In genomic region chr15:28588977-28589606, GRCh38 we compare ENCODE assay signal across 14 cellular contexts. TPM values are rescaled to one million over a fixed set of nuclear protein-coding genes. Genes with fewer than 3 reads are reported as not detected.
A peak's percentile ranks its signal among the peaks of the same experiment; 100 is the strongest.
DNase-seq lines count a peak whose midpoint lies in the region; ATAC-seq and TF ChIP-seq lines count a peak whose summit lies in the region.
"Not testable (repeated sequence)": the region's sequence is repeated elsewhere in the genome, so short reads cannot be mapped to it uniquely, and the experiment has no call there.
"Had no signal": no experiment of that assay in that cellular context is flagged by ENCODE, and none has a peak within 500 bp of the region (broad histone marks: within the 10 kb centered on the region; RNA-seq: fewer than 3 reads in every experiment).

No MANE protein-coding gene starts in this region.

- POLR2A ChIA-PET in RWPE1 (lab: Yijun Ruan, JAX; ENCODE audit: low non-redundant PET); activated naive CD8-positive, alpha-beta T cell treated with anti-CD3 and anti-CD28 coated beads, Interleukin-2, amount 10 ng/mL, durations not matched to agents 7 days and 5 days (lab: Charles Lee): not testable (repeated sequence)

- ATAC-seq in GM18861 (IDR thresholded peaks at IDR 0.05; ENCODE audit: unreplicated experiment) (peak; percentile 67), HG02885 (IDR thresholded peaks at IDR 0.05; ENCODE audit: poor library complexity, unreplicated experiment) (peak; percentile 40), memory B cell (ENCODE audit: low read depth) (peak; percentile 68)
- ATAC-seq in activated naive CD8-positive, alpha-beta T cell treated with anti-CD3 and anti-CD28 coated beads, Interleukin-2, amount 10 ng/mL, durations not matched to agents 7 days and 5 days (ENCODE audit: low read depth): peak; percentile 78
- ATAC-seq in stimulated activated effector memory CD8-positive, alpha-beta T cell treated with anti-CD3 and anti-CD28 coated beads, Interleukin-12 subunit alpha, Interleukin-12 subunit beta, amount 100 ng/mL, for 72 hours: peak; percentile 57

- not testable (repeated sequence) for H3K36me3 Mint-ChIP-seq in activated naive CD8-positive, alpha-beta T cell treated with anti-CD3 and anti-CD28 coated beads, Interleukin-2, amount 10 ng/mL, durations not matched to agents 7 days and 5 days; memory B cell; stimulated activated effector memory CD8-positive, alpha-beta T cell treated with anti-CD3 and anti-CD28 coated beads, Interleukin-12 subunit alpha, Interleukin-12 subunit beta, amount 100 ng/mL, for 72 hours

- H3K4me1 Mint-ChIP-seq in activated naive CD8-positive, alpha-beta T cell treated with anti-CD3 and anti-CD28 coated beads, Interleukin-2, amount 10 ng/mL, durations not matched to agents 7 days and 5 days; memory B cell; stimulated activated effector memory CD8-positive, alpha-beta T cell treated with anti-CD3 and anti-CD28 coated beads, Interleukin-12 subunit alpha, Interleukin-12 subunit beta, amount 100 ng/mL, for 72 hours: not testable (repeated sequence)

- H3K4me3 ChIP-seq in AG10803 (ENCODE audit: low read length): peak overlapping the region; percentile 38
- peak overlapping the region; percentile 43 for H3K4me3 ChIP-seq in fibroblast of villous mesenchyme (ENCODE audit: low read depth, low read length)

- H3K27ac ChIP-seq in RWPE1: peak overlapping the region; percentile 84

- DNase-seq in AG10803 (ENCODE audit: low read depth); RWPE1 (ENCODE audit: low spot score); activated naive CD8-positive, alpha-beta T cell treated with anti-CD3 and anti-CD28 coated beads, Interleukin-2, amount 10 ng/mL, durations not matched to agents 7 days and 5 days; fibroblast of villous mesenchyme (ENCODE audit: low read depth); memory B cell (ENCODE audit: low spot score in 2 of 2); stimulated activated effector memory CD8-positive, alpha-beta T cell treated with anti-CD3 and anti-CD28 coated beads, Interleukin-12 subunit alpha, Interleukin-12 subunit beta, amount 100 ng/mL, for 72 hours (ENCODE audit: low spot score in 2 of 2): not testable (repeated sequence)

- not testable (repeated sequence) for H3K4me3 Mint-ChIP-seq in activated naive CD8-positive, alpha-beta T cell treated with anti-CD3 and anti-CD28 coated beads, Interleukin-2, amount 10 ng/mL, durations not matched to agents 7 days and 5 days; memory B cell
- peak overlapping the region; percentile 76 for H3K4me3 Mint-ChIP-seq in stimulated activated effector memory CD8-positive, alpha-beta T cell treated with anti-CD3 and anti-CD28 coated beads, Interleukin-12 subunit alpha, Interleukin-12 subunit beta, amount 100 ng/mL, for 72 hours

- CTCF ChIA-PET in RWPE1 (lab: Yijun Ruan, JAX): not testable (repeated sequence)

- H3K9me3 Mint-ChIP-seq in activated naive CD8-positive, alpha-beta T cell treated with anti-CD3 and anti-CD28 coated beads, Interleukin-2, amount 10 ng/mL, durations not matched to agents 7 days and 5 days; memory B cell; stimulated activated effector memory CD8-positive, alpha-beta T cell treated with anti-CD3 and anti-CD28 coated beads, Interleukin-12 subunit alpha, Interleukin-12 subunit beta, amount 100 ng/mL, for 72 hours: not testable (repeated sequence)

- H3K27me3 Mint-ChIP-seq in activated naive CD8-positive, alpha-beta T cell treated with anti-CD3 and anti-CD28 coated beads, Interleukin-2, amount 10 ng/mL, durations not matched to agents 7 days and 5 days; memory B cell: not testable (repeated sequence)

- TF ChIP-seq CTCF in AG10803 (conservative IDR thresholded peaks at IDR 0.05; ENCODE audit: low read length); RWPE1 (conservative IDR thresholded peaks at IDR 0.05; ENCODE audit: low read depth); fibroblast of villous mesenchyme (IDR thresholded peaks at IDR 0.05; ENCODE audit: insufficient read depth, low read depth, low read length): not testable (repeated sequence)

- not testable (repeated sequence) for H3K27ac Mint-ChIP-seq in activated naive CD8-positive, alpha-beta T cell treated with anti-CD3 and anti-CD28 coated beads, Interleukin-2, amount 10 ng/mL, durations not matched to agents 7 days and 5 days; memory B cell; stimulated activated effector memory CD8-positive, alpha-beta T cell treated with anti-CD3 and anti-CD28 coated beads, Interleukin-12 subunit alpha, Interleukin-12 subunit beta, amount 100 ng/mL, for 72 hours

RNA-seq across cellular contexts. Expression of gene GOLGA6L25, which starts 35.7 kb away (rescaled TPM):
- not detected for total RNA-seq in activated naive CD8-positive, alpha-beta T cell treated with anti-CD3 and anti-CD28 coated beads, Interleukin-2, amount 10 ng/mL, durations not matched to agents 7 days and 5 days
- total RNA-seq in fibroblast of villous mesenchyme: not detected in 2 replicates
- total RNA-seq: A673; activated CD4-positive, alpha-beta memory T cell treated with anti-CD3 and anti-CD28 coated beads for 36 hours; hepatocyte; lung; omental fat pad; urinary bladder had no signal

RNA-seq across cellular contexts. Expression of gene GOLGA8G, which starts 56.3 kb away (rescaled TPM):
- not detected for total RNA-seq in activated naive CD8-positive, alpha-beta T cell treated with anti-CD3 and anti-CD28 coated beads, Interleukin-2, amount 10 ng/mL, durations not matched to agents 7 days and 5 days
- not detected in 2 replicates for total RNA-seq in fibroblast of villous mesenchyme
- total RNA-seq: A673; activated CD4-positive, alpha-beta memory T cell treated with anti-CD3 and anti-CD28 coated beads for 36 hours; hepatocyte; lung; omental fat pad; urinary bladder had no signal
